24 cellular contexts compared by ENCODE assay signal in genomic region chr3:171343688-171344087, GRCh38.
"Had no signal": no experiment of that assay in that cellular context is flagged by ENCODE, and none has a peak within 500 bp of the region (broad histone marks: within the 10 kb centered on the region; RNA-seq: fewer than 3 reads in every experiment).

No MANE protein-coding gene starts in this region.

- FAIRE-seq: RCC 7860 had no signal

- H3K4me1 ChIP-seq: breast epithelium had no signal

- H3K27ac Mint-ChIP-seq: activated CD4-positive, alpha-beta T cell treated with anti-CD3 and anti-CD28 coated beads, Interleukin-2, amount 10 ng/mL, durations not matched to agents 7 days and 5 days; activated naive CD4-positive, alpha-beta T cell treated with anti-CD3 and anti-CD28 coated beads for 36 hours; activated naive CD8-positive, alpha-beta T cell treated with anti-CD3 and anti-CD28 coated beads for 36 hours; activated T-helper 1 cell treated with anti-CD3 and anti-CD28 coated beads, Interleukin-12 subunit alpha, Interleukin-12 subunit beta, Interleukin-2, Interleukin-4 antibody, amounts not matched to agents 30 ng/mL and 10 ng/mL and 1 ng/mL, durations not matched to agents 14 hours and 24 hours and 36 hours; T-helper 1 cell treated with Interleukin-12 subunit alpha and Interleukin-12 subunit beta and Interleukin-4 antibody, amounts not matched to agents 30 μg/mL and 1 μg/mL, for 36 hours; WTC11 had no signal

- H3K4me3 ChIP-seq: breast epithelium, MG63 had no signal

- DNase-seq: activated CD4-positive, alpha-beta T cell treated with anti-CD3 and anti-CD28 coated beads, Interleukin-2, amount 10 ng/mL, durations not matched to agents 7 days and 5 days; activated CD4-positive, CD25-positive, alpha-beta regulatory T cell treated with anti-CD3 and anti-CD28 coated beads, Interleukin-2, amount 50 U/mL, for 72 hours; activated CD8-positive, alpha-beta memory T cell treated with anti-CD3 and anti-CD28 coated beads for 24 hours; activated effector memory CD4-positive, alpha-beta T cell treated with anti-CD3 and anti-CD28 coated beads, Interleukin-2, amount 50 U/mL, for 16 hours; activated naive CD4-positive, alpha-beta T cell treated with anti-CD3 and anti-CD28 coated beads for 36 hours; activated naive CD8-positive, alpha-beta T cell treated with anti-CD3 and anti-CD28 coated beads for 36 hours; caudate nucleus; MG63; NCI-H1105 treated with DMSO at 0.1 percent for 48 hours; NCI-H1436 treated with DMSO at 0.1 percent for 48 hours; NCI-H187; NCI-H2081; NCI-H510A treated with DMSO at 0.1 percent for 48 hours; NCI-H69; NK-92 treated with Interleukin-12 subunit alpha and Interleukin-12 subunit beta, amount 100 ng/mL, for 24 hours; PC-3; SHP77; T-helper 9 cell had no signal

- H3K27me3 Mint-ChIP-seq: activated CD4-positive, alpha-beta memory T cell treated with anti-CD3 and anti-CD28 coated beads for 36 hours; activated CD4-positive, alpha-beta T cell treated with anti-CD3 and anti-CD28 coated beads, Interleukin-2, amount 10 ng/mL, durations not matched to agents 7 days and 5 days; activated naive CD8-positive, alpha-beta T cell treated with anti-CD3 and anti-CD28 coated beads for 36 hours had no signal

- ATAC-seq: PC-3, WTC11 had no signal

- H3K9me3 ChIP-seq: breast epithelium, MG63 had no signal

- H3K27me3 ChIP-seq: breast epithelium, MG63 had no signal

- H3K4me3 Mint-ChIP-seq: activated CD4-positive, alpha-beta memory T cell treated with anti-CD3 and anti-CD28 coated beads for 36 hours; activated CD4-positive, alpha-beta T cell treated with anti-CD3 and anti-CD28 coated beads, Interleukin-2, amount 10 ng/mL, durations not matched to agents 7 days and 5 days; activated naive CD4-positive, alpha-beta T cell treated with anti-CD3 and anti-CD28 coated beads for 36 hours; activated naive CD8-positive, alpha-beta T cell treated with anti-CD3 and anti-CD28 coated beads for 36 hours; activated T-helper 1 cell treated with anti-CD3 and anti-CD28 coated beads, Interleukin-12 subunit alpha, Interleukin-12 subunit beta, Interleukin-2, Interleukin-4 antibody, amounts not matched to agents 30 ng/mL and 10 ng/mL and 1 ng/mL, durations not matched to agents 14 hours and 24 hours and 36 hours; T-helper 1 cell treated with Interleukin-12 subunit alpha and Interleukin-12 subunit beta and Interleukin-4 antibody, amounts not matched to agents 30 μg/mL and 1 μg/mL, for 36 hours; WTC11 had no signal

- H3K36me3 ChIP-seq: breast epithelium, MG63 had no signal

- H3K27ac ChIP-seq: breast epithelium had no signal
